ENCODE assay signal across 8 cellular contexts in genomic region chr11:69352715-69353325, GRCh38. TPM values are rescaled to one million over a fixed set of nuclear protein-coding genes. Genes with fewer than 3 reads are reported as not detected.
DNase-seq lines count a peak whose midpoint lies in the region; ATAC-seq and TF ChIP-seq lines count a peak whose summit lies in the region.

No MANE protein-coding gene starts in this region.

- TF ChIP-seq CTCF in hepatocyte (IDR thresholded peaks at IDR 0.05; ENCODE audit: poor library complexity) (no peak), esophagus squamous epithelium (IDR thresholded peaks at IDR 0.05) (no peak), GM10248 (IDR thresholded peaks at IDR 0.05; ENCODE audit: control extremely low read depth, extremely low read depth, low read depth, missing control alignments) (no peak)

- no peaks in the 10 kb centered on the region for H3K4me1 ChIP-seq in hepatocyte (ENCODE audit: insufficient read depth)
- H3K4me1 ChIP-seq in esophagus squamous epithelium = peaks cover 4 to 25% (median 8%) of the 10 kb centered on the region in 3 donors

- no peak for TF ChIP-seq POLR2A in esophagus squamous epithelium (IDR thresholded peaks at IDR 0.05)

- H2AFZ ChIP-seq in hepatocyte = no peak overlapping the region

- no peaks in the 10 kb centered on the region for H3K36me3 Mint-ChIP-seq in activated CD4-positive, alpha-beta T cell treated with anti-CD3 and anti-CD28 coated beads, Interleukin-2, amount 10 ng/mL, durations not matched to agents 7 days and 5 days (ENCODE audit: low read depth)
- no peaks in the 10 kb centered on the region for H3K36me3 Mint-ChIP-seq in activated T-cell treated with anti-CD3 and anti-CD28 coated beads, Interleukin-2, amount 50 U/mL, for 24 hours (ENCODE audit: low read depth)

- peak; percentile 74 for DNase-seq in activated CD4-positive, alpha-beta T cell treated with anti-CD3 and anti-CD28 coated beads for 48 hours
- no peak for DNase-seq in activated CD4-positive, alpha-beta T cell treated with anti-CD3 and anti-CD28 coated beads, Interleukin-2, amount 10 ng/mL, durations not matched to agents 7 days and 5 days
- peak; percentile 51 for DNase-seq in activated T-cell treated with anti-CD3 and anti-CD28 coated beads, Interleukin-2, amount 50 U/mL, for 24 hours
- DNase-seq in hepatocyte (ENCODE audit: low spot score) = peak; percentile 54
- DNase-seq in stimulated activated naive CD8-positive, alpha-beta T cell treated with anti-CD3 and anti-CD28 coated beads, Interleukin-15, Interleukin-2, amounts not matched to agents 100 U/mL and 50 U/mL, for 24 hours = peak; percentile 51
- no peak for DNase-seq in esophagus squamous epithelium (lab: John Stamatoyannopoulos, UW)
- DNase-seq in GM10248 (ENCODE audit: extremely low spot score) = no peak
- DNase-seq in NCI-H2081 (lab: John Stamatoyannopoulos, UW) = no peak

- WGBS in hepatocyte (ENCODE audit: low lambda C conversion rate, missing lambda C conversion rate) = 26% methylated on average over 2 of the region's 2 CpGs
- WGBS in esophagus squamous epithelium, 2 donors = 6 to 7% methylated on average over 2 of the region's 2 CpGs

- H3K27me3 ChIP-seq in hepatocyte (no peaks in the 10 kb centered on the region), esophagus squamous epithelium (peaks cover 0 to 35% (median 0%) of the 10 kb centered on the region in 4 donors)

- H3K36me3 ChIP-seq in hepatocyte (replicated peaks; ENCODE audit: insufficient read depth, low read depth) = no peaks in the 10 kb centered on the region
- H3K36me3 ChIP-seq in esophagus squamous epithelium = no peaks in the 10 kb centered on the region

- no peaks in the 10 kb centered on the region for H4K20me1 ChIP-seq in hepatocyte (ENCODE audit: insufficient read depth, poor library complexity, severe bottlenecking)

- CTCF ChIA-PET in activated CD4-positive, alpha-beta T cell treated with anti-CD3 and anti-CD28 coated beads, Interleukin-2, amount 10 ng/mL, durations not matched to agents 7 days and 5 days (lab: Charles Lee) = no interaction called here
- CTCF ChIA-PET in GM10248 (lab: Yijun Ruan, JAX) = interaction anchor here (1.2 kb wide), 1 partner anchor 19 kb away, joined by 3 read pairs; no protein-coding TSS in a partner anchor

- H3K27ac Mint-ChIP-seq in activated CD4-positive, alpha-beta T cell treated with anti-CD3 and anti-CD28 coated beads, Interleukin-2, amount 10 ng/mL, durations not matched to agents 7 days and 5 days = no peak overlapping the region
- no peak overlapping the region for H3K27ac Mint-ChIP-seq in activated T-cell treated with anti-CD3 and anti-CD28 coated beads, Interleukin-2, amount 50 U/mL, for 24 hours

- H3K9me3 Mint-ChIP-seq in activated CD4-positive, alpha-beta T cell treated with anti-CD3 and anti-CD28 coated beads, Interleukin-2, amount 10 ng/mL, durations not matched to agents 7 days and 5 days = peaks cover 11% of the 10 kb centered on the region
- peaks cover 2% of the 10 kb centered on the region for H3K9me3 Mint-ChIP-seq in activated T-cell treated with anti-CD3 and anti-CD28 coated beads, Interleukin-2, amount 50 U/mL, for 24 hours

- H3K9me2 ChIP-seq in hepatocyte (replicated peaks; ENCODE audit: insufficient read depth) = no peaks in the 10 kb centered on the region

- H3K4me3 Mint-ChIP-seq in activated CD4-positive, alpha-beta T cell treated with anti-CD3 and anti-CD28 coated beads, Interleukin-2, amount 10 ng/mL, durations not matched to agents 7 days and 5 days = no peak overlapping the region
- H3K4me3 Mint-ChIP-seq in activated T-cell treated with anti-CD3 and anti-CD28 coated beads, Interleukin-2, amount 50 U/mL, for 24 hours = no peak overlapping the region

- no peaks in the 10 kb centered on the region for H3K27me3 Mint-ChIP-seq in activated CD4-positive, alpha-beta T cell treated with anti-CD3 and anti-CD28 coated beads, Interleukin-2, amount 10 ng/mL, durations not matched to agents 7 days and 5 days
- H3K27me3 Mint-ChIP-seq in activated T-cell treated with anti-CD3 and anti-CD28 coated beads, Interleukin-2, amount 50 U/mL, for 24 hours = peaks cover 11% of the 10 kb centered on the region

- POLR2A ChIA-PET in activated CD4-positive, alpha-beta T cell treated with anti-CD3 and anti-CD28 coated beads, Interleukin-2, amount 10 ng/mL, durations not matched to agents 7 days and 5 days (lab: Charles Lee) = no interaction called here
- POLR2A ChIA-PET in GM10248 (lab: Yijun Ruan, JAX) = no interaction called here

- intact Hi-C loops in esophagus squamous epithelium (cut with DNase I) = no loop called here

- H3K79me2 ChIP-seq in hepatocyte = no peaks in the 10 kb centered on the region

- H3K27ac ChIP-seq in hepatocyte (no peak overlapping the region), esophagus squamous epithelium (peak overlapping the region in 1 of 4 donors; percentile 6)

- H3K9me3 ChIP-seq in hepatocyte (ENCODE audit: low read depth) (no peaks in the 10 kb centered on the region), esophagus squamous epithelium (peaks cover 0 to 4% (median 0%) of the 10 kb centered on the region in 3 donors)

- peak; percentile 95 for ATAC-seq in stimulated activated naive CD8-positive, alpha-beta T cell treated with anti-CD3 and anti-CD28 coated beads, Interleukin-15, Interleukin-2, amounts not matched to agents 100 U/mL and 50 U/mL, for 24 hours

- no peak overlapping the region for H3K4me3 ChIP-seq in hepatocyte
- H3K4me3 ChIP-seq in esophagus squamous epithelium = no peak overlapping the region

- peaks cover 5% of the 10 kb centered on the region for H3K4me1 Mint-ChIP-seq in activated CD4-positive, alpha-beta T cell treated with anti-CD3 and anti-CD28 coated beads, Interleukin-2, amount 10 ng/mL, durations not matched to agents 7 days and 5 days
- peaks cover 15% of the 10 kb centered on the region for H3K4me1 Mint-ChIP-seq in activated T-cell treated with anti-CD3 and anti-CD28 coated beads, Interleukin-2, amount 50 U/mL, for 24 hours (ENCODE audit: low read depth)

- H3K4me2 ChIP-seq in hepatocyte = no peak overlapping the region

RNA-seq across cellular contexts. Expression of gene MYEOV, which starts 58.9 kb away (rescaled TPM):
- not detected for total RNA-seq in activated CD4-positive, alpha-beta T cell treated with anti-CD3 and anti-CD28 coated beads, Interleukin-2, amount 10 ng/mL, durations not matched to agents 7 days and 5 days
- not detected in 2 replicates for total RNA-seq in hepatocyte
- polyA plus RNA-seq in hepatocyte = 0.57 TPM in 1 of 2 replicates, not detected in the other
- total RNA-seq in esophagus squamous epithelium = 10 to 100 TPM in 3 of 4 donors, 1 to 10 TPM in 1; 5.7 to 24.6 (median 20.2) TPM

Comparison
In these comparisons a context has a peak if more than half of its experiments do, and no peak if none do; other contexts are left out.
1. DNase-seq: peak in activated CD4-positive, alpha-beta T cell treated with anti-CD3 and anti-CD28 coated beads for 48 hours (single experiment), activated T-cell treated with anti-CD3 and anti-CD28 coated beads, Interleukin-2, amount 50 U/mL, for 24 hours (single experiment), hepatocyte (single experiment) and stimulated activated naive CD8-positive, alpha-beta T cell treated with anti-CD3 and anti-CD28 coated beads, Interleukin-15, Interleukin-2, amounts not matched to agents 100 U/mL and 50 U/mL, for 24 hours (single experiment); none in activated CD4-positive, alpha-beta T cell treated with anti-CD3 and anti-CD28 coated beads, Interleukin-2, amount 10 ng/mL, durations not matched to agents 7 days and 5 days (single experiment), esophagus squamous epithelium (single experiment), GM10248 (single experiment) and NCI-H2081 (0 of 2).